ENCODE assay signal across 8 cellular contexts in genomic region chr10:6347391-6347951, GRCh38.
DNase-seq lines count a peak whose midpoint lies in the region; TF ChIP-seq lines count a peak whose summit lies in the region.

No MANE protein-coding gene starts in this region.

- no peaks in the 10 kb centered on the region for H3K9me3 ChIP-seq in CD4-positive, alpha-beta memory T cell (ENCODE audit: control insufficient read depth in 1 of 2, low read length in 2 of 2)
- no peaks in the 10 kb centered on the region for H3K9me3 ChIP-seq in mammary epithelial cell (replicated peaks; ENCODE audit: insufficient read depth, low read length)

- H3K36me3 ChIP-seq in CD4-positive, alpha-beta memory T cell (ENCODE audit: insufficient read depth, low read length): no peaks in the 10 kb centered on the region
- H3K36me3 ChIP-seq in mammary epithelial cell (ENCODE audit: insufficient read depth, low read length): no peaks in the 10 kb centered on the region

- H3K9me3 Mint-ChIP-seq in CD4-positive, alpha-beta memory T cell: peaks cover 0 to 3% (median 0%) of the 10 kb centered on the region in 8 donors
- H3K9me3 Mint-ChIP-seq in HFFc6: no peaks in the 10 kb centered on the region
- peaks cover 10% of the 10 kb centered on the region for H3K9me3 Mint-ChIP-seq in activated naive CD4-positive, alpha-beta T cell treated with anti-CD3 and anti-CD28 coated beads, Interleukin-2, amount 10 ng/mL, durations not matched to agents 7 days and 5 days

- no peaks in the 10 kb centered on the region for H4K20me1 ChIP-seq in mammary epithelial cell (ENCODE audit: insufficient read depth, low read length)

- H3K9ac ChIP-seq in mammary epithelial cell (ENCODE audit: insufficient read depth, low read length): no peak overlapping the region

- no peaks in the 10 kb centered on the region for H3K27me3 ChIP-seq in CD4-positive, alpha-beta memory T cell (ENCODE audit: insufficient read depth, low read length)
- no peaks in the 10 kb centered on the region for H3K27me3 ChIP-seq in mammary epithelial cell (ENCODE audit: insufficient read depth, low read length)

- H3K4me1 ChIP-seq in CD4-positive, alpha-beta memory T cell (ENCODE audit: insufficient read depth, low read length): peaks cover 31% of the 10 kb centered on the region
- H3K4me1 ChIP-seq in mammary epithelial cell (ENCODE audit: insufficient read depth, low read length): no peaks in the 10 kb centered on the region

- POLR2A ChIA-PET in CD4-positive, alpha-beta memory T cell (lab: Charles Lee; ENCODE audit: partially characterized antibody): interaction anchor here (0.8 to 4.5 kb wide), 32 partner anchors 9 to 310 kb away, joined by 3 to 39 read pairs (median 6); partner anchors contain the start of gene PFKFB3

- TF ChIP-seq CTCF in HFFc6 (IDR thresholded peaks at IDR 0.05) (no peak), mammary epithelial cell (conservative IDR thresholded peaks at IDR 0.05 in 1 of 2, IDR thresholded peaks at IDR 0.05 in 1 of 2; ENCODE audit: extremely low read depth in 1 of 2, insufficient read depth in 1 of 2, low read depth in 1 of 2, low read length in 2 of 2) (no peak)

- H3K36me3 Mint-ChIP-seq in CD4-positive, alpha-beta memory T cell: peaks cover 0 to 2% of the 10 kb centered on the region in 2 donors
- no peaks in the 10 kb centered on the region for H3K36me3 Mint-ChIP-seq in HFFc6 (ENCODE audit: low read depth)
- H3K36me3 Mint-ChIP-seq in activated naive CD4-positive, alpha-beta T cell treated with anti-CD3 and anti-CD28 coated beads, Interleukin-2, amount 10 ng/mL, durations not matched to agents 7 days and 5 days: peaks cover 16% of the 10 kb centered on the region

- peak overlapping the region; percentile 93 to 97 (median 96) for H3K27ac Mint-ChIP-seq in CD4-positive, alpha-beta memory T cell
- peak overlapping the region; percentile 57; the same call in 1 of the 2 replicates for H3K27ac Mint-ChIP-seq in HFFc6
- peak overlapping the region; percentile 99 for H3K27ac Mint-ChIP-seq in activated naive CD4-positive, alpha-beta T cell treated with anti-CD3 and anti-CD28 coated beads, Interleukin-2, amount 10 ng/mL, durations not matched to agents 7 days and 5 days

- no peaks in the 10 kb centered on the region for H3K79me2 ChIP-seq in mammary epithelial cell (ENCODE audit: insufficient read depth, low read length)

- no peak overlapping the region for H2AFZ ChIP-seq in mammary epithelial cell (ENCODE audit: low read depth, low read length)

- H3K4me1 Mint-ChIP-seq in CD4-positive, alpha-beta memory T cell: peaks cover 35 to 56% (median 45%) of the 10 kb centered on the region in 4 donors
- H3K4me1 Mint-ChIP-seq in HFFc6 (ENCODE audit: low read depth): peaks cover 25% of the 10 kb centered on the region
- peaks cover 71% of the 10 kb centered on the region for H3K4me1 Mint-ChIP-seq in activated naive CD4-positive, alpha-beta T cell treated with anti-CD3 and anti-CD28 coated beads, Interleukin-2, amount 10 ng/mL, durations not matched to agents 7 days and 5 days

- H3K27ac ChIP-seq in CD4-positive, alpha-beta memory T cell (ENCODE audit: low read depth, low read length): peak overlapping the region; percentile 55
- H3K27ac ChIP-seq in mammary epithelial cell (ENCODE audit: insufficient read depth, low read depth, low read length): no peak overlapping the region

- BruUV-seq in mammary epithelial cell (replicated peaks; lab: Mats Ljungman, UMichigan): no TSS peak

- H3K27me3 Mint-ChIP-seq in CD4-positive, alpha-beta memory T cell: no peaks in the 10 kb centered on the region
- peaks cover 15% of the 10 kb centered on the region for H3K27me3 Mint-ChIP-seq in HFFc6 (ENCODE audit: insufficient read depth)
- H3K27me3 Mint-ChIP-seq in activated naive CD4-positive, alpha-beta T cell treated with anti-CD3 and anti-CD28 coated beads, Interleukin-2, amount 10 ng/mL, durations not matched to agents 7 days and 5 days: peaks cover 8% of the 10 kb centered on the region

- in situ Hi-C loops in mammary epithelial cell (cut with MboI; ENCODE audit: low sequenced_read_pairs in 2 of 2): no loop called here

- dilution Hi-C loops in mammary epithelial cell (cut with HindIII; ENCODE audit: low sequenced_read_pairs): no loop called here

- WGBS in mammary epithelial cell (ENCODE audit: low coverage, missing lambda C conversion rate): 48% methylated on average over 11 of the region's 13 CpGs

- H3K4me3 ChIP-seq in CD4-positive, alpha-beta memory T cell (ENCODE audit: low read length in 2 of 2): peak overlapping the region; percentile 43 to 57
- no peak overlapping the region for H3K4me3 ChIP-seq in mammary epithelial cell (replicated peaks in 1 of 3; ENCODE audit: insufficient read depth in 1 of 3, low read depth in 2 of 3, low read length in 3 of 3)

- intact Hi-C loops in CD4-positive, alpha-beta memory T cell (cut with micrococcal nuclease): no loop called here
- intact Hi-C loops in mammary epithelial cell (cut with micrococcal nuclease): no loop called here

- CTCF ChIA-PET in CD4-positive, alpha-beta memory T cell (lab: Charles Lee; ENCODE audit: partially characterized antibody): interaction anchor here (0.8 to 6.0 kb wide), 17 partner anchors 9 to 297 kb away, joined by 3 to 49 read pairs (median 4); partner anchors contain the start of gene PFKFB3
- CTCF ChIA-PET in activated naive CD4-positive, alpha-beta T cell treated with anti-CD3 and anti-CD28 coated beads, Interleukin-2, amount 10 ng/mL, durations not matched to agents 7 days and 5 days (lab: Charles Lee): interaction anchor here (1.2 to 3.1 kb wide), 5 partner anchors 34 to 145 kb away, joined by 3 to 31 read pairs (median 8); partner anchors contain the start of gene PFKFB3
- CTCF ChIA-PET in mammary epithelial cell (lab: Charles Lee; ENCODE audit: low non-redundant PET): no interaction called here

- no peak overlapping the region for H3K4me2 ChIP-seq in mammary epithelial cell (ENCODE audit: insufficient read depth, low read depth, low read length)

- DNase-seq in CD4-positive, alpha-beta memory T cell: peak in 2 of 5 donors; percentile 11 to 88
- DNase-seq in HFFc6 (peak; percentile 33), RPMI8226 (peak; percentile 80), renal cortical epithelial cell (ENCODE audit: low read depth) (peak; percentile 55), mammary epithelial cell (no peak), NCI-H1417 (lab: John Stamatoyannopoulos, UW) (no peak), NCI-H1694 treated with DMSO at 0.1 percent for 48 hours (lab: John Stamatoyannopoulos, UW) (no peak)
- peak; percentile 57 for DNase-seq in activated naive CD4-positive, alpha-beta T cell treated with anti-CD3 and anti-CD28 coated beads, Interleukin-2, amount 10 ng/mL, durations not matched to agents 7 days and 5 days

- H3K4me3 Mint-ChIP-seq in CD4-positive, alpha-beta memory T cell: peak overlapping the region; percentile 77 to 90 (median 80)
- peak overlapping the region; percentile 41 for H3K4me3 Mint-ChIP-seq in HFFc6
- peak overlapping the region; percentile 61 for H3K4me3 Mint-ChIP-seq in activated naive CD4-positive, alpha-beta T cell treated with anti-CD3 and anti-CD28 coated beads, Interleukin-2, amount 10 ng/mL, durations not matched to agents 7 days and 5 days

Comparison
In these comparisons a context has a peak if more than half of its experiments do, and no peak if none do; other contexts are left out.
1. DNase-seq: peak in HFFc6 (single experiment), RPMI8226 (single experiment), activated naive CD4-positive, alpha-beta T cell treated with anti-CD3 and anti-CD28 coated beads, Interleukin-2, amount 10 ng/mL, durations not matched to agents 7 days and 5 days (single experiment) and renal cortical epithelial cell (single experiment); none in mammary epithelial cell (single experiment), NCI-H1417 (0 of 3) and NCI-H1694 treated with DMSO at 0.1 percent for 48 hours (single experiment).
2. H3K4me3 ChIP-seq: peak in CD4-positive, alpha-beta memory T cell (2 of 2); none in mammary epithelial cell (0 of 3).
3. Peak in every context shown above with its lines, with median percentiles within 50 percentile points of each other: H3K27ac Mint-ChIP-seq and H3K4me3 Mint-ChIP-seq.